7 cellular contexts compared by ENCODE assay signal in genomic region chr1:43650306-43650941, GRCh38. TPM values are rescaled to one million over a fixed set of nuclear protein-coding genes. Genes with fewer than 3 reads are reported as not detected.
DNase-seq lines count a peak whose midpoint lies in the region; ATAC-seq and TF ChIP-seq lines count a peak whose summit lies in the region.

No MANE protein-coding gene starts in this region.

- intact Hi-C loops in body of pancreas (cut with DNase I) (no loop called here), gastrocnemius medialis (cut with DNase I; ENCODE audit: low total_unique reads) (loop anchor here (1.0 to 5.0 kb wide), 4 partner anchors 57 to 478 kb away; partner anchors contain the start of genes ATP6V0B, CFAP57, EBNA1BP2 and ST3GAL3)

- WGBS in body of pancreas, 2 donors = 0% methylated on average over 5 to 29 of the region's 33 CpGs
- WGBS in iPS DF 6.9 (ENCODE audit: insufficient coverage, insufficient read length) = no CpG with 5 or more reads among the region's 33 CpGs

- H3K4me3 ChIP-seq in body of pancreas = peak overlapping the region; percentile 46 to 84
- H3K4me3 ChIP-seq in iPS DF 6.9 (ENCODE audit: low read length) = peak overlapping the region; percentile 96
- peak overlapping the region; percentile 85 to 93 (median 90) for H3K4me3 ChIP-seq in gastrocnemius medialis

- DNase-seq in NCI-H2029 treated with DMSO at 0.1 percent for 48 hours (lab: John Stamatoyannopoulos, UW) (peak; percentile 98), T1000 (lab: John Stamatoyannopoulos, UW) (peak; percentile 93), body of pancreas (peak; percentile 97 to 99 (median 98)), iPS DF 6.9 (ENCODE audit: low read depth, low spot score) (peak; percentile 97), gastrocnemius medialis (peak; percentile 97)

- peak overlapping the region; percentile 93 to 99 (median 96) for H3K27ac ChIP-seq in body of pancreas
- no peak overlapping the region for H3K27ac ChIP-seq in iPS DF 6.9 (ENCODE audit: low read length)
- H3K27ac ChIP-seq in gastrocnemius medialis = peak overlapping the region; percentile 92 to 99 (median 96)

- H3K9me3 ChIP-seq in body of pancreas (no peaks in the 10 kb centered on the region), iPS DF 6.9 (ENCODE audit: control insufficient read depth, insufficient read depth, low read length) (no peaks in the 10 kb centered on the region), gastrocnemius medialis (no peaks in the 10 kb centered on the region)

- ATAC-seq in GM18517 (IDR thresholded peaks at IDR 0.05; ENCODE audit: unreplicated experiment) (peak; percentile 59), HG03025 (IDR thresholded peaks at IDR 0.05; ENCODE audit: low FRiP score, unreplicated experiment) (peak; percentile 64), body of pancreas (peak; percentile 90), gastrocnemius medialis (peak; percentile 97)

- TF ChIP-seq POLR2A in body of pancreas (IDR thresholded peaks at IDR 0.05) (peak; percentile 95 to 99 (median 99)), gastrocnemius medialis (IDR thresholded peaks at IDR 0.05) (peak; percentile 92 to 94)

- in situ Hi-C loops in gastrocnemius medialis (cut with MboI; ENCODE audit: low sequenced_read_pairs in 4 of 4) = no loop called here

- H3K36me3 ChIP-seq in body of pancreas (replicated peaks in 1 of 2; ENCODE audit: insufficient read depth in 1 of 2, low read depth in 2 of 2) (peaks cover 4 to 10% of the 10 kb centered on the region in 2 donors), iPS DF 6.9 (ENCODE audit: control insufficient read depth, insufficient read depth, low read length) (peaks cover 5% of the 10 kb centered on the region; the same call in 1 of the 2 replicates), gastrocnemius medialis (peaks cover 0 to 24% of the 10 kb centered on the region in 2 donors)

- no peaks in the 10 kb centered on the region for H3K27me3 ChIP-seq in body of pancreas
- H3K27me3 ChIP-seq in iPS DF 6.9 (ENCODE audit: control insufficient read depth, insufficient read depth, low read length) = no peaks in the 10 kb centered on the region
- H3K27me3 ChIP-seq in gastrocnemius medialis = no peaks in the 10 kb centered on the region

- TF ChIP-seq CTCF in body of pancreas (IDR thresholded peaks at IDR 0.05) (peak in 1 of 7 experiments; percentile 13), gastrocnemius medialis (IDR thresholded peaks at IDR 0.05 in 4 of 5, conservative IDR thresholded peaks at IDR 0.05 in 1 of 5) (no peak)

- H3K4me1 ChIP-seq in body of pancreas (peaks cover 15% of the 10 kb centered on the region), iPS DF 6.9 (ENCODE audit: control insufficient read depth, insufficient read depth, low read length) (0 out of 2 replicates have a peak, but pooled peaks cover 1% of the 10 kb centered on the region), gastrocnemius medialis (peaks cover 15 to 23% of the 10 kb centered on the region in 2 donors)

RNA-seq across cellular contexts. Expression of gene KDM4A, which starts 0.5 kb away (rescaled TPM):
- total RNA-seq in body of pancreas (10 to 100 TPM; 11.2 to 12.5 TPM), gastrocnemius medialis (10 to 100 TPM in 3 of 4 donors, 1 to 10 TPM in 1; 8.1 to 19.9 (median 13.4) TPM)

RNA-seq across cellular contexts. Expression of gene ST3GAL3, which starts 56.9 kb away (rescaled TPM):
- total RNA-seq in body of pancreas (10 to 100 TPM; 14.5 to 15.2 TPM), gastrocnemius medialis (10 to 100 TPM; 32.2 to 57.4 (median 38.3) TPM)
